In genomic region chr2:145800201-145801091, GRCh38 we compare ENCODE assay signal across 1 cellular context.
TF ChIP-seq lines count a peak whose summit lies in the region.

No MANE protein-coding gene starts in this region.

TF ChIP-seq in HepG2, 621 proteins besides CTCF, POLR2A, EP300 and RAD21 (continued from another document and continues in another):
- peak; percentile 97 for TF ChIP-seq MED13 (CRISPR knock-in tag; IDR thresholded peaks at IDR 0.05)
- TF ChIP-seq ZNF3 (CRISPR knock-in tag; IDR thresholded peaks at IDR 0.05), result peak; percentile 75
- TF ChIP-seq ZNF432 (CRISPR knock-in tag; IDR thresholded peaks at IDR 0.05; ENCODE audit: borderline replicate concordance), result no peak
- TF ChIP-seq ZNF274 (CRISPR knock-in tag; IDR thresholded peaks at IDR 0.05), result no peak
- peak; percentile 81; the same call in 1 of the 2 replicates for TF ChIP-seq ZNF569 (CRISPR knock-in tag; IDR thresholded peaks at IDR 0.05; ENCODE audit: borderline replicate concordance)
- TF ChIP-seq HNRNPH1 (optimal IDR thresholded peaks at IDR 0.05; ENCODE audit: low read depth, low read length), result no peak
- TF ChIP-seq ZSCAN5A (CRISPR knock-in tag; IDR thresholded peaks at IDR 0.05; ENCODE audit: borderline replicate concordance), result peak; percentile 92; the same call in 1 of the 2 replicates
- peak; percentile 54 for TF ChIP-seq PHF8 (CRISPR knock-in tag; IDR thresholded peaks at IDR 0.05)
- peak; percentile 58; the same call in 1 of the 2 replicates for TF ChIP-seq ADNP (CRISPR knock-in tag; IDR thresholded peaks at IDR 0.05)
- TF ChIP-seq KDM3A (CRISPR knock-in tag; IDR thresholded peaks at IDR 0.05; ENCODE audit: low read depth), result peak; percentile 81
- 0 out of 2 replicates have a peak, but pooled peaks have one; percentile 23 for TF ChIP-seq ZHX2 (IDR thresholded peaks at IDR 0.05; ENCODE audit: low read depth)
- no peak; the same call in 1 of the 2 replicates for TF ChIP-seq ZHX2 (CRISPR knock-in tag; IDR thresholded peaks at IDR 0.05; ENCODE audit: borderline replicate concordance)
- peak; percentile 94 for TF ChIP-seq EHMT2 (IDR thresholded peaks at IDR 0.05; ENCODE audit: borderline replicate concordance, low read depth, low read length)
- peak; percentile 99 for TF ChIP-seq TEAD3 (CRISPR knock-in tag; optimal IDR thresholded peaks at IDR 0.05; ENCODE audit: borderline replicate concordance)
- no peak for TF ChIP-seq ZNF33A (CRISPR knock-in tag; IDR thresholded peaks at IDR 0.05; ENCODE audit: borderline replicate concordance)
- peak; percentile 90 for TF ChIP-seq BRD4 (CRISPR knock-in tag; IDR thresholded peaks at IDR 0.05)
- TF ChIP-seq ZNF34 (CRISPR knock-in tag; IDR thresholded peaks at IDR 0.05; ENCODE audit: borderline replicate concordance), result no peak; the same call in 1 of the 2 replicates
- TF ChIP-seq ZNF280D (CRISPR knock-in tag; IDR thresholded peaks at IDR 0.05), result peak; percentile 98
- TF ChIP-seq SP4 (CRISPR knock-in tag; IDR thresholded peaks at IDR 0.05), result no peak
- TF ChIP-seq TOPORS (CRISPR knock-in tag; IDR thresholded peaks at IDR 0.05), result peak; percentile 87; the same call in 1 of the 2 replicates
- 0 out of 2 replicates have a peak, but pooled peaks have one; percentile 20 for TF ChIP-seq CREB1 (IDR thresholded peaks at IDR 0.05)
- TF ChIP-seq CREB1 (CRISPR knock-in tag; IDR thresholded peaks at IDR 0.05), result peak; percentile 86
- TF ChIP-seq ZSCAN30 (CRISPR knock-in tag; IDR thresholded peaks at IDR 0.05), result peak; percentile 85
- no peak for TF ChIP-seq FOXO4 (CRISPR knock-in tag; conservative IDR thresholded peaks at IDR 0.05)
- peak; percentile 84; the same call in 1 of the 2 replicates for TF ChIP-seq ZC3H13 (CRISPR knock-in tag; IDR thresholded peaks at IDR 0.05)
- TF ChIP-seq HOXA7 (CRISPR knock-in tag; IDR thresholded peaks at IDR 0.05), result 0 out of 2 replicates have a peak, but pooled peaks have one; percentile 44
- peak; percentile 91 for TF ChIP-seq HOXA3 (CRISPR knock-in tag; IDR thresholded peaks at IDR 0.05)
- TF ChIP-seq CHD4 (IDR thresholded peaks at IDR 0.05; ENCODE audit: borderline replicate concordance, low read length), result peak; percentile 90; the same call in 1 of the 2 replicates
- TF ChIP-seq CEBPG (CRISPR knock-in tag; IDR thresholded peaks at IDR 0.05), result peak; percentile 99
- peak; percentile 97 for TF ChIP-seq ZNF792 (CRISPR knock-in tag; IDR thresholded peaks at IDR 0.05)
- TF ChIP-seq ZFP82 (CRISPR knock-in tag; IDR thresholded peaks at IDR 0.05; ENCODE audit: borderline replicate concordance), result no peak
- peak; percentile 60; the same call in 1 of the 2 replicates for TF ChIP-seq ESRRA (CRISPR knock-in tag; IDR thresholded peaks at IDR 0.05; ENCODE audit: low read depth)
- TF ChIP-seq GABPB1 (CRISPR knock-in tag; IDR thresholded peaks at IDR 0.05), result peak; percentile 47; the same call in 1 of the 2 replicates
- 0 out of 2 replicates have a peak, but pooled peaks have one; percentile 78 for TF ChIP-seq RELA (CRISPR knock-in tag; IDR thresholded peaks at IDR 0.05)
- TF ChIP-seq HOXA5 (CRISPR knock-in tag; IDR thresholded peaks at IDR 0.05), result peak; percentile 95
- no peak for TF ChIP-seq ZNF20 (CRISPR knock-in tag; IDR thresholded peaks at IDR 0.05)
- peak; percentile 93 for TF ChIP-seq ZFP90 (CRISPR knock-in tag; IDR thresholded peaks at IDR 0.05; ENCODE audit: borderline replicate concordance)
- TF ChIP-seq AGO2 (optimal IDR thresholded peaks at IDR 0.05; ENCODE audit: low read depth, low read length), result no peak
- TF ChIP-seq ZKSCAN8 (CRISPR knock-in tag; IDR thresholded peaks at IDR 0.05; ENCODE audit: borderline replicate concordance), result peak; percentile 96
- TF ChIP-seq SPEN (CRISPR knock-in tag; IDR thresholded peaks at IDR 0.05; ENCODE audit: low read depth), result peak; percentile 68; the same call in 1 of the 2 replicates
- TF ChIP-seq ZNF430 (CRISPR knock-in tag; IDR thresholded peaks at IDR 0.05), result peak; percentile 74; the same call in 1 of the 2 replicates
- TF ChIP-seq TFDP2 (CRISPR knock-in tag; IDR thresholded peaks at IDR 0.05), result peak; percentile 62; the same call in 1 of the 2 replicates
- peak; percentile 76 for TF ChIP-seq ATF1 (CRISPR knock-in tag; IDR thresholded peaks at IDR 0.05)
- peak; percentile 94 for TF ChIP-seq MED8 (CRISPR knock-in tag; IDR thresholded peaks at IDR 0.05; ENCODE audit: insufficient replicate concordance)
- TF ChIP-seq ATRX (CRISPR knock-in tag; IDR thresholded peaks at IDR 0.05; ENCODE audit: borderline replicate concordance), result no peak
- peak in 1 of 2 experiments; percentile 76; a peak in 2 of 4 replicates for TF ChIP-seq HMGXB4 (CRISPR knock-in tag; IDR thresholded peaks at IDR 0.05; ENCODE audit: borderline replicate concordance in 1 of 2, low read depth in 1 of 2)
- peak; percentile 75 for TF ChIP-seq ZSCAN9 (CRISPR knock-in tag; IDR thresholded peaks at IDR 0.05; ENCODE audit: borderline replicate concordance)
- TF ChIP-seq ZBTB7B (CRISPR knock-in tag; IDR thresholded peaks at IDR 0.05), result peak; percentile 97
- TF ChIP-seq MATR3 (CRISPR knock-in tag; IDR thresholded peaks at IDR 0.05), result no peak
- peak; percentile 96 for TF ChIP-seq POGK (CRISPR knock-in tag; conservative IDR thresholded peaks at IDR 0.05)
